27 cellular contexts compared by ENCODE assay signal in the genomic region with DNA sequence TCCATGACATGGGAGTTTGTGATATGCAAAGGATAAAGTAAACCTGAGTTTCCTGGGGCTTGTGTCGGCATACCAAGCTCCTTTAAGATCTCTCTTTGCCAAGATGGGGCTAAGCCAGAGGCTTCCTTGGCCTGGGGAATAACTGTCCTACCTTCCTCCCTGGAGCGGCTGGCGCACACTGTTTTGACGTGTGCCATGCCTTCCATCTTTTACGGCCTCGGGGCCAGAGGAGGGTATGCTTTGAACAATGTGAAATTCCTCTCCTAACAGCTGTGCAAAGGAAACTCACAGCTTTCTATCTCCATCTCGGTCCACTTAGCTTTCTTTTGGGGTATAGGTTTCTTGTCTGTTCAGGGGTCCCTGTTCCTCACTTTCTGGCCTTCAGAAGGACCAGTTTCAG. TPM values are rescaled to one million over a fixed set of nuclear protein-coding genes. Genes with fewer than 3 reads are reported as not detected.
"Had no signal": no experiment of that assay in that cellular context is flagged by ENCODE, and none has a peak within 500 bp of the region (broad histone marks: within the 10 kb centered on the region; RNA-seq: fewer than 3 reads in every experiment).

No MANE protein-coding gene starts in this region.

- H3K9me3 ChIP-seq: heart right ventricle, left lung, lower lobe of right lung, ovary, right atrium auricular region, right lobe of liver, suprapubic skin, thyroid gland, uterus had no signal

- H3K36me3 ChIP-seq: heart right ventricle, left lung, lower lobe of right lung, ovary, right atrium auricular region, right lobe of liver, suprapubic skin, thyroid gland, uterus had no signal

- H3K27me3 ChIP-seq: left lung, ovary, right atrium auricular region, right lobe of liver, suprapubic skin, thyroid gland, uterus had no signal

- DNase-seq: heart right ventricle; hippocampal formation; immature natural killer cell; kidney; left colon; left lung; lower lobe of right lung; mammary epithelial cell; mesenchymal stem cell; naive B cell; natural killer cell; ovary; right lobe of liver; stimulated activated CD4-positive, alpha-beta T cell treated with anti-CD3 and anti-CD28 coated beads, Interleukin-1b, Interleukin-23, amount 100 ng/mL, for 48 hours; stimulated activated CD4-positive, alpha-beta T cell treated with anti-CD3 and anti-CD28 coated beads, Interleukin-2, amount 100 ng/mL, for 48 hours; stimulated activated CD4-positive, alpha-beta T cell treated with anti-CD3 and anti-CD28 coated beads, Interleukin-4, amount 100 ng/mL, for 4 hours; stimulated activated CD8-positive, alpha-beta memory T cell treated with anti-CD3 and anti-CD28 coated beads, Interleukin-4, amount 100 ng/mL, for 48 hours; stimulated activated naive CD4-positive, alpha-beta T cell treated with Interleukin-2 at 50 U/mL for 16 hours; stimulated activated naive CD8-positive, alpha-beta T cell treated with anti-CD3 and anti-CD28 coated beads, Interleukin-15, amount 100 ng/mL, for 72 hours; thyroid gland; uterus had no signal

- ATAC-seq: heart right ventricle; left colon; left lung; lower lobe of right lung; natural killer cell; right lobe of liver; stimulated activated memory B cell treated with anti-CD40 and anti-IgM and Interleukin-4, amounts not matched to agents 10 μg/mL and 1 μg/mL and 100 μg/mL, for 72 hours; stimulated activated naive CD8-positive, alpha-beta T cell treated with anti-CD3 and anti-CD28 coated beads, Interleukin-15, amount 100 ng/mL, for 72 hours had no signal

- H3K4me3 ChIP-seq: heart right ventricle, left lung, lower lobe of right lung, ovary, right atrium auricular region, right lobe of liver, smooth muscle cell, suprapubic skin, thyroid gland, uterus had no signal

- H3K4me1 ChIP-seq: left lung, lower lobe of right lung, right lobe of liver, suprapubic skin, thyroid gland, uterus had no signal

- H3K27ac ChIP-seq: heart right ventricle, left lung, lower lobe of right lung, ovary, right atrium auricular region, right lobe of liver, suprapubic skin, thyroid gland, uterus had no signal

RNA-seq across cellular contexts. Expression of gene NTF3, which starts 55.2 kb away (rescaled TPM):
- total RNA-seq: mammary epithelial cell, mononuclear cell, natural killer cell, omental fat pad, thyroid gland had no signal
